In genomic region chr14:31543969-31544799, GRCh38 we compare ENCODE assay signal across 10 cellular contexts. TPM values are rescaled to one million over a fixed set of nuclear protein-coding genes. Genes with fewer than 3 reads are reported as not detected.
A peak's percentile ranks its signal among the peaks of the same experiment; 100 is the strongest.
DNase-seq lines count a peak whose midpoint lies in the region; ATAC-seq and TF ChIP-seq lines count a peak whose summit lies in the region.
"Had no signal": no experiment of that assay in that cellular context is flagged by ENCODE, and none has a peak within 500 bp of the region (broad histone marks: within the 10 kb centered on the region; RNA-seq: fewer than 3 reads in every experiment).

No MANE protein-coding gene starts in this region.

- no peaks in the 10 kb centered on the region for H3K27me3 Mint-ChIP-seq in Caco-2 (ENCODE audit: insufficient read depth, unreplicated experiment)
- peaks cover 8% of the 10 kb centered on the region; the same call in 1 of the 2 replicates for H3K27me3 Mint-ChIP-seq in HFFc6 (ENCODE audit: insufficient read depth)
- H3K27me3 Mint-ChIP-seq in activated T-helper 17 cell treated with anti-CD3 and anti-CD28 coated beads, Interleukin-2, amount 50 U/mL, for 72 hours, result peaks cover 23% of the 10 kb centered on the region

- H3K27ac Mint-ChIP-seq in Caco-2 (ENCODE audit: unreplicated experiment), result no peak overlapping the region
- no peak overlapping the region for H3K27ac Mint-ChIP-seq in HFFc6
- H3K27ac Mint-ChIP-seq in activated T-helper 17 cell treated with anti-CD3 and anti-CD28 coated beads, Interleukin-2, amount 50 U/mL, for 72 hours, result no peak overlapping the region

- no peaks in the 10 kb centered on the region for H3K9me3 ChIP-seq in Caco-2

- POLR2A ChIA-PET in Caco-2 (lab: Charles Lee), result no interaction called here

- no peaks in the 10 kb centered on the region for H3K27me3 ChIP-seq in Caco-2 (replicated peaks; ENCODE audit: control insufficient read depth, insufficient read depth, low read length)
- H3K27me3 ChIP-seq in kidney epithelial cell (ENCODE audit: control insufficient read depth, insufficient read depth, low read length), result no peaks in the 10 kb centered on the region

- no peak overlapping the region for H3K4me3 Mint-ChIP-seq in Caco-2 (ENCODE audit: unreplicated experiment)
- no peak overlapping the region for H3K4me3 Mint-ChIP-seq in HFFc6
- no peak overlapping the region for H3K4me3 Mint-ChIP-seq in activated T-helper 17 cell treated with anti-CD3 and anti-CD28 coated beads, Interleukin-2, amount 50 U/mL, for 72 hours
- H3K4me3 Mint-ChIP-seq: naive thymus-derived CD8-positive, alpha-beta T cell had no signal

- intact Hi-C loops in Caco-2 (cut with micrococcal nuclease; ENCODE audit: unreplicated experiment), result no loop called here

- H3K27ac ChIP-seq in VCaP, result peak overlapping the region; percentile 15

- no peaks in the 10 kb centered on the region for H3K4me1 Mint-ChIP-seq in Caco-2 (ENCODE audit: low read depth, unreplicated experiment)
- H3K4me1 Mint-ChIP-seq in HFFc6 (ENCODE audit: low read depth), result no peaks in the 10 kb centered on the region
- no peaks in the 10 kb centered on the region for H3K4me1 Mint-ChIP-seq in activated T-helper 17 cell treated with anti-CD3 and anti-CD28 coated beads, Interleukin-2, amount 50 U/mL, for 72 hours
- H3K4me1 Mint-ChIP-seq: naive thymus-derived CD8-positive, alpha-beta T cell had no signal

- H3K36me3 ChIP-seq in Caco-2 (ENCODE audit: control insufficient read depth, insufficient read depth, low read length), result no peaks in the 10 kb centered on the region
- no peaks in the 10 kb centered on the region for H3K36me3 ChIP-seq in kidney epithelial cell (ENCODE audit: control insufficient read depth, insufficient read depth, low read length)

- BruUV-seq in Caco-2 (replicated peaks; lab: Mats Ljungman, UMichigan), result no TSS peak

- no peak overlapping the region for H3K4me3 ChIP-seq in Caco-2 (ENCODE audit: low read depth, low read length)
- H3K4me3 ChIP-seq in kidney epithelial cell (ENCODE audit: low read depth, low read length), result no peak overlapping the region

- CTCF ChIA-PET in Caco-2 (lab: Charles Lee), result no interaction called here

- H3K9me3 Mint-ChIP-seq in Caco-2 (ENCODE audit: unreplicated experiment), result peaks cover 9% of the 10 kb centered on the region
- H3K9me3 Mint-ChIP-seq in HFFc6, result no peaks in the 10 kb centered on the region
- H3K9me3 Mint-ChIP-seq in activated T-helper 17 cell treated with anti-CD3 and anti-CD28 coated beads, Interleukin-2, amount 50 U/mL, for 72 hours, result no peaks in the 10 kb centered on the region
- H3K9me3 Mint-ChIP-seq: naive thymus-derived CD8-positive, alpha-beta T cell had no signal

- peak in 1 of 2 experiments; percentile 6 for DNase-seq in Caco-2
- DNase-seq in HFFc6, result peak; percentile 5
- no peak for DNase-seq in kidney epithelial cell (ENCODE audit: low read depth)
- DNase-seq in GDM1 (lab: John Stamatoyannopoulos, UW), result no peak
- DNase-seq in activated effector memory CD4-positive, alpha-beta T cell treated with Interleukin-2 at 50 U/mL for 16 hours, result no peak
- DNase-seq: naive thymus-derived CD8-positive, alpha-beta T cell; NCI-H226 had no signal

- TF ChIP-seq CTCF in Caco-2 (IDR thresholded peaks at IDR 0.05; ENCODE audit: insufficient read depth in 1 of 2, low read depth in 1 of 2, low read length in 1 of 2, severe bottlenecking in 1 of 2, unreplicated experiment in 1 of 2) (peak; percentile 23 to 38), HFFc6 (IDR thresholded peaks at IDR 0.05) (peak; percentile 64), VCaP (conservative IDR thresholded peaks at IDR 0.05) (no peak), kidney epithelial cell (IDR thresholded peaks at IDR 0.05; ENCODE audit: insufficient read depth, low read length, poor library complexity, severe bottlenecking) (peak; percentile 8)

- no peak for ATAC-seq in activated T-helper 17 cell treated with anti-CD3 and anti-CD28 coated beads, Interleukin-2, amount 50 U/mL, for 72 hours (replicated peaks)
- ATAC-seq in GM18517 (IDR thresholded peaks at IDR 0.05; ENCODE audit: unreplicated experiment), result no peak

- H3K36me3 Mint-ChIP-seq in Caco-2 (ENCODE audit: insufficient read depth, unreplicated experiment), result no peaks in the 10 kb centered on the region
- no peaks in the 10 kb centered on the region for H3K36me3 Mint-ChIP-seq in HFFc6 (ENCODE audit: low read depth)
- no peaks in the 10 kb centered on the region for H3K36me3 Mint-ChIP-seq in activated T-helper 17 cell treated with anti-CD3 and anti-CD28 coated beads, Interleukin-2, amount 50 U/mL, for 72 hours (ENCODE audit: low read depth)
- H3K36me3 Mint-ChIP-seq: naive thymus-derived CD8-positive, alpha-beta T cell had no signal

- no peaks in the 10 kb centered on the region for H3K4me1 ChIP-seq in Caco-2

RNA-seq across cellular contexts. Expression of gene NUBPL, which starts 17.0 kb away (rescaled TPM):
- total RNA-seq in Caco-2 (2022) (12.5 and 13.9 TPM in 2 replicates), kidney epithelial cell (9.8 and 9.9 TPM in 2 replicates)
- total RNA-seq in HFFc6 (2021; fragmentation: NEBNext Ultra II Directional; extraction: Animal tissue kit (Norgen Biotek cat#: 25700)), result 10 to 100 TPM in 1 of 6 experiments, 1 to 10 TPM in 5; 8.2 to 10.7 (median 9.7) TPM
- total RNA-seq in activated T-helper 17 cell treated with anti-CD3 and anti-CD28 coated beads, Interleukin-2, amount 50 U/mL, for 72 hours, result 10 to 100 TPM in 1 of 2 donors, 1 to 10 TPM in 1; 6.7 to 13.1 TPM

RNA-seq across cellular contexts. Expression of gene GPR33, which starts 56.3 kb away (rescaled TPM):
- total RNA-seq in Caco-2 (2022) (not detected in 2 replicates), kidney epithelial cell (not detected in 2 replicates)
- not detected for total RNA-seq in HFFc6 (2021; fragmentation: NEBNext Ultra II Directional; extraction: Animal tissue kit (Norgen Biotek cat#: 25700))
- not detected for total RNA-seq in activated T-helper 17 cell treated with anti-CD3 and anti-CD28 coated beads, Interleukin-2, amount 50 U/mL, for 72 hours
- total RNA-seq: naive thymus-derived CD8-positive, alpha-beta T cell had no signal
